23 cellular contexts compared by ENCODE assay signal in genomic region chrX:7204619-7205018, GRCh38.
"Had no signal": no experiment of that assay in that cellular context is flagged by ENCODE, and none has a peak within 500 bp of the region (broad histone marks: within the 10 kb centered on the region; RNA-seq: fewer than 3 reads in every experiment).

No MANE protein-coding gene starts in this region.

- H3K4me1 Mint-ChIP-seq: immature natural killer cell; natural killer cell; stimulated activated effector memory CD8-positive, alpha-beta T cell treated with anti-CD3 and anti-CD28 coated beads, Interleukin-12 subunit alpha, Interleukin-12 subunit beta, amount 100 ng/mL, for 72 hours had no signal

- ATAC-seq: left colon; lower lobe of right lung; natural killer cell; psoas muscle; right cardiac atrium; stimulated activated effector memory CD8-positive, alpha-beta T cell treated with anti-CD3 and anti-CD28 coated beads, Interleukin-12 subunit alpha, Interleukin-12 subunit beta, amount 100 ng/mL, for 72 hours had no signal

- H3K4me3 ChIP-seq: dorsolateral prefrontal cortex, left ventricle myocardium inferior, lower lobe of right lung, psoas muscle, sigmoid colon, thoracic aorta, tibial nerve, upper lobe of left lung, uterus had no signal

- H3K9me3 ChIP-seq: left ventricle myocardium inferior, lower lobe of right lung, neutrophil, psoas muscle, sigmoid colon, thoracic aorta, tibial nerve, upper lobe of left lung, uterus had no signal

- H3K27me3 ChIP-seq: neutrophil, sigmoid colon, tibial nerve, upper lobe of left lung, uterus had no signal

- H3K27ac Mint-ChIP-seq: immature natural killer cell; natural killer cell; stimulated activated effector memory CD8-positive, alpha-beta T cell treated with anti-CD3 and anti-CD28 coated beads, Interleukin-12 subunit alpha, Interleukin-12 subunit beta, amount 100 ng/mL, for 72 hours; stimulated activated naive CD8-positive, alpha-beta T cell treated with anti-CD3 and anti-CD28 coated beads, Interleukin-15, Interleukin-2, amounts not matched to agents 100 ng/mL and 50 ng/mL, for 24 hours had no signal

- H3K4me1 ChIP-seq: left ventricle myocardium inferior, lower lobe of right lung, psoas muscle, sigmoid colon, tibial nerve, upper lobe of left lung, uterus had no signal

- H3K36me3 Mint-ChIP-seq: immature natural killer cell; natural killer cell; stimulated activated effector memory CD8-positive, alpha-beta T cell treated with anti-CD3 and anti-CD28 coated beads, Interleukin-12 subunit alpha, Interleukin-12 subunit beta, amount 100 ng/mL, for 72 hours had no signal

- DNase-seq: cortex of kidney; dorsolateral prefrontal cortex; effector CD4-positive, alpha-beta T cell; hypothalamus; immature natural killer cell; islet precursor cell; kidney glomerular epithelial cell; left colon; left ventricle myocardium inferior; lower lobe of right lung; natural killer cell; psoas muscle; right cardiac atrium; sigmoid colon; stimulated activated CD4-positive, alpha-beta T cell treated with anti-CD3 and anti-CD28 coated beads, Interleukin-2, amount 100 ng/mL, for 24 hours; stimulated activated CD4-positive, alpha-beta T cell treated with anti-CD3 and anti-CD28 coated beads, Interleukin-4, amount 100 ng/mL, for 24 hours; upper lobe of left lung; uterus had no signal

- H3K4me3 Mint-ChIP-seq: immature natural killer cell; natural killer cell; stimulated activated effector memory CD8-positive, alpha-beta T cell treated with anti-CD3 and anti-CD28 coated beads, Interleukin-12 subunit alpha, Interleukin-12 subunit beta, amount 100 ng/mL, for 72 hours; stimulated activated naive CD8-positive, alpha-beta T cell treated with anti-CD3 and anti-CD28 coated beads, Interleukin-15, Interleukin-2, amounts not matched to agents 100 ng/mL and 50 ng/mL, for 24 hours had no signal

- H3K36me3 ChIP-seq: left ventricle myocardium inferior, lower lobe of right lung, neutrophil, sigmoid colon, thoracic aorta, tibial nerve, upper lobe of left lung, uterus had no signal

- H3K9me3 Mint-ChIP-seq: natural killer cell; stimulated activated effector memory CD8-positive, alpha-beta T cell treated with anti-CD3 and anti-CD28 coated beads, Interleukin-12 subunit alpha, Interleukin-12 subunit beta, amount 100 ng/mL, for 72 hours; stimulated activated naive CD8-positive, alpha-beta T cell treated with anti-CD3 and anti-CD28 coated beads, Interleukin-15, Interleukin-2, amounts not matched to agents 100 ng/mL and 50 ng/mL, for 24 hours had no signal

- H3K27ac ChIP-seq: dorsolateral prefrontal cortex, left ventricle myocardium inferior, lower lobe of right lung, neutrophil, psoas muscle, sigmoid colon, thoracic aorta, tibial nerve, upper lobe of left lung, uterus had no signal

- H3K27me3 Mint-ChIP-seq: stimulated activated naive CD8-positive, alpha-beta T cell treated with anti-CD3 and anti-CD28 coated beads, Interleukin-15, Interleukin-2, amounts not matched to agents 100 ng/mL and 50 ng/mL, for 24 hours had no signal
